ENCODE assay signal across 27 cellular contexts in the genomic region with DNA sequence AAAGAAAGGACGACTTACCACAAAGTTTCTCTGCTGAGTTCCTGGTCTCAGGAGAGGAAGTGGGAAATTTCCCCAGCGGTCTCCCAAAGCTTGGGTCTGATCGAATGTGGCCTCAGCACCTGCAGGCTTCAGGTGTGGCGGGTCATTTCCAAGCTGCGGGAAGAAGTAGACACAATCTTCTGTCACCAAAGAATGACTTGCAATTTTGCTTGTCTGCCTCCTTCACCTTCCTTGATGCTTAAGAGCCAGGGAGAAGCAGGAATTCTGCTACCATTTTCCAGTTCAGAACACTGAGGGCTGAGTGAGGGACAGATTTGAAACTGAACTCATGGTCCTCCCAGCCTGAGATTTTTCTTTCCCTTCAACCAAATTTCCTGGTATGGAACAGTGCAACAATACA.
"Had no signal": no experiment of that assay in that cellular context is flagged by ENCODE, and none has a peak within 500 bp of the region (broad histone marks: within the 10 kb centered on the region; RNA-seq: fewer than 3 reads in every experiment).

No MANE protein-coding gene starts in this region.

- H3K36me3 ChIP-seq: ascending aorta, breast epithelium, cardiac muscle cell had no signal

- H3K9me3 ChIP-seq: ascending aorta had no signal

- H3K4me3 ChIP-seq: ascending aorta, breast epithelium, cardiac muscle cell had no signal

- DNase-seq: activated CD4-positive, alpha-beta memory T cell treated with anti-CD3 and anti-CD28 coated beads, Interleukin-2, amount 10 ng/mL, durations not matched to agents 7 days and 5 days; activated CD4-positive, alpha-beta T cell treated with anti-CD3 and anti-CD28 coated beads for 1 hour; activated CD4-positive, alpha-beta T cell treated with anti-CD3 and anti-CD28 coated beads for 4 hours; activated CD4-positive, alpha-beta T cell treated with anti-CD3 and anti-CD28 coated beads, Interleukin-2, amount 10 ng/mL, durations not matched to agents 7 days and 5 days; activated CD4-positive, alpha-beta T cell treated with anti-CD3 and anti-CD28 coated beads, Interleukin-2, amount 50 U/mL, for 4 hours; activated CD8-positive, alpha-beta memory T cell treated with anti-CD3 and anti-CD28 coated beads, Interleukin-2, amount 50 U/mL, for 48 hours; activated gamma-delta T cell; activated naive CD4-positive, alpha-beta T cell; activated naive CD4-positive, alpha-beta T cell treated with anti-CD3 and anti-CD28 coated beads, Interleukin-2, amount 10 ng/mL, durations not matched to agents 7 days and 5 days; activated naive CD8-positive, alpha-beta T cell treated with anti-CD3 and anti-CD28 coated beads, Interleukin-2, amount 10 ng/mL, durations not matched to agents 7 days and 5 days; activated T-cell treated with anti-CD3 and anti-CD28 coated beads for 4 hours; activated T-cell treated with anti-CD3 and anti-CD28 coated beads, Interleukin-2, amount 50 U/mL, for 24 hours; activated T-cell treated with anti-CD3 and anti-CD28 coated beads, Interleukin-2, amount 50 U/mL, for 72 hours; central memory CD4-positive, alpha-beta T cell; cortex of kidney; effector CD8-positive, alpha-beta T cell; foreskin fibroblast; head of caudate nucleus; T-helper 2 cell had no signal

- H3K27me3 ChIP-seq: ascending aorta, breast epithelium had no signal

- FAIRE-seq: frontal cortex had no signal

- ATAC-seq: activated naive CD4-positive, alpha-beta T cell treated with anti-CD3 and anti-CD28 coated beads, Interleukin-2, amount 50 U/mL, for 72 hours; activated T-cell treated with anti-CD3 and anti-CD28 coated beads, Interleukin-2, amount 50 U/mL, for 72 hours; esophagus mucosa; WTC11 had no signal

- H3K4me1 ChIP-seq: ascending aorta, breast epithelium had no signal

- H3K27ac ChIP-seq: ascending aorta, breast epithelium, cardiac muscle cell, VCaP had no signal
